ENCODE assay signal across 13 cellular contexts in genomic region chr1:154807048-154807591, GRCh38.
DNase-seq lines count a peak whose midpoint lies in the region; ATAC-seq, FAIRE-seq and TF ChIP-seq lines count a peak whose summit lies in the region.
"Had no signal": no experiment of that assay in that cellular context is flagged by ENCODE, and none has a peak within 500 bp of the region (broad histone marks: within the 10 kb centered on the region; RNA-seq: fewer than 3 reads in every experiment).

No MANE protein-coding gene starts in this region.

- no peak overlapping the region for H3K4me2 ChIP-seq in H1 (ENCODE audit: insufficient read depth in 1 of 2, low read depth in 2 of 2, low read length in 2 of 2)

- no peaks in the 10 kb centered on the region for H3K79me2 ChIP-seq in H1 (ENCODE audit: control insufficient read depth in 1 of 2, insufficient read depth in 2 of 2, low read length in 2 of 2)

- H4K91ac ChIP-seq in H1 (replicated peaks; ENCODE audit: insufficient read length, low read length): no peak overlapping the region

- 0 out of 7 replicates have a peak, but pooled peaks cover 0 to 2% (median 0%) of the 10 kb centered on the region in 4 experiments for H3K27me3 ChIP-seq in H1 (replicated peaks in 1 of 4; ENCODE audit: control insufficient read depth in 3 of 4, extremely low read depth in 1 of 4, insufficient read depth in 3 of 4, low read length in 3 of 4)
- H3K27me3 ChIP-seq: pancreas had no signal

- H2BK5ac ChIP-seq in H1 (ENCODE audit: low read depth, low read length): no peak overlapping the region

- no peaks in the 10 kb centered on the region for H3K9me3 ChIP-seq in H1 (ENCODE audit: insufficient read depth in 2 of 2, low read depth in 1 of 2, low read length in 1 of 2)
- H3K9me3 ChIP-seq: pancreas had no signal

- no peak overlapping the region for H3K4me3 Mint-ChIP-seq in activated naive CD8-positive, alpha-beta T cell treated with anti-CD3 and anti-CD28 coated beads for 36 hours
- no peak overlapping the region for H3K4me3 Mint-ChIP-seq in chondrocyte (ENCODE audit: unreplicated experiment)
- H3K4me3 Mint-ChIP-seq: activated T-cell treated with anti-CD3 and anti-CD28 coated beads, Interleukin-2, amount 50 U/mL, for 24 hours; CD8-positive, alpha-beta T cell had no signal

- no peaks in the 10 kb centered on the region for H3K23me2 ChIP-seq in H1 (ENCODE audit: low read depth, low read length)

- no peaks in the 10 kb centered on the region for H3K9me3 Mint-ChIP-seq in activated naive CD8-positive, alpha-beta T cell treated with anti-CD3 and anti-CD28 coated beads for 36 hours
- H3K9me3 Mint-ChIP-seq in chondrocyte (ENCODE audit: low read depth): no peaks in the 10 kb centered on the region
- H3K9me3 Mint-ChIP-seq: activated T-cell treated with anti-CD3 and anti-CD28 coated beads, Interleukin-2, amount 50 U/mL, for 24 hours; CD8-positive, alpha-beta T cell had no signal

- DNase-seq in GM10266 (ENCODE audit: extremely low spot score) (peak; percentile 67), H1 (ENCODE audit: low read depth in 1 of 2, low spot score in 2 of 2) (no peak), chondrocyte (ENCODE audit: low spot score) (no peak)
- DNase-seq in activated naive CD8-positive, alpha-beta T cell treated with anti-CD3 and anti-CD28 coated beads for 36 hours: no peak
- DNase-seq: activated T-cell treated with anti-CD3 and anti-CD28 coated beads, Interleukin-2, amount 50 U/mL, for 24 hours; CD8-positive, alpha-beta T cell; NCI-H146; pancreas had no signal

- no peak overlapping the region for H3K23ac ChIP-seq in H1 (ENCODE audit: insufficient read length)

- H3K56ac ChIP-seq in H1 (replicated peaks; ENCODE audit: insufficient read length, low read depth, low read length): no peak overlapping the region

- peaks cover 0 to 10% (median 6%) of the 10 kb centered on the region in 4 experiments; a peak in 4 of 7 replicates for H3K4me1 ChIP-seq in H1 (replicated peaks in 1 of 4; ENCODE audit: control insufficient read depth in 3 of 4, insufficient read depth in 4 of 4, low read length in 3 of 4)
- H3K4me1 ChIP-seq: pancreas had no signal

- WGBS in H1 (ENCODE audit: extremely low coverage in 1 of 2, insufficient coverage in 1 of 2, insufficient read length in 1 of 2, insufficient replicate concordance in 2 of 2, low coverage in 1 of 2, low lambda C conversion rate in 2 of 2, missing lambda C conversion rate in 1 of 2), 2 experiments: 92% methylated on average over 11 of the region's 12 CpGs; no CpG with 5 or more reads in 1 of the 2 experiments

- 0 out of 2 replicates have a peak overlapping the region, but pooled peaks have one; percentile 38 for H2BK20ac ChIP-seq in H1 (ENCODE audit: low read length)

- H3K9ac ChIP-seq in H1 (replicated peaks in 1 of 4; ENCODE audit: extremely low read depth in 1 of 4, low read depth in 3 of 4, low read length in 3 of 4): no peak overlapping the region

- peak overlapping the region; percentile 5 for H4K8ac ChIP-seq in H1 (ENCODE audit: extremely low read depth, insufficient read depth, low read length)

- no peak overlapping the region for H2BK120ac ChIP-seq in H1 (replicated peaks; ENCODE audit: low read depth, low read length)

- H2AK5ac ChIP-seq in H1 (ENCODE audit: low read depth, low read length): no peak overlapping the region

- H3K18ac ChIP-seq in H1 (ENCODE audit: extremely low read depth, low read length): no peak overlapping the region

- H3K27ac Mint-ChIP-seq in activated naive CD8-positive, alpha-beta T cell treated with anti-CD3 and anti-CD28 coated beads for 36 hours: no peak overlapping the region
- H3K27ac Mint-ChIP-seq in chondrocyte (ENCODE audit: unreplicated experiment): no peak overlapping the region
- H3K27ac Mint-ChIP-seq: activated T-cell treated with anti-CD3 and anti-CD28 coated beads, Interleukin-2, amount 50 U/mL, for 24 hours; CD8-positive, alpha-beta T cell had no signal

- no peaks in the 10 kb centered on the region for H3K27me3 Mint-ChIP-seq in activated naive CD8-positive, alpha-beta T cell treated with anti-CD3 and anti-CD28 coated beads for 36 hours
- peaks cover 48% of the 10 kb centered on the region for H3K27me3 Mint-ChIP-seq in chondrocyte (ENCODE audit: low read depth)

- no peak overlapping the region for H3K4ac ChIP-seq in H1 (replicated peaks; ENCODE audit: insufficient read length, low read depth, low read length)

- peaks cover 19% of the 10 kb centered on the region for H3K4me1 Mint-ChIP-seq in activated naive CD8-positive, alpha-beta T cell treated with anti-CD3 and anti-CD28 coated beads for 36 hours
- H3K4me1 Mint-ChIP-seq in chondrocyte (ENCODE audit: low read depth): peaks cover 7% of the 10 kb centered on the region

- no peak for TF ChIP-seq RAD21 in H1 (IDR thresholded peaks at IDR 0.05 in 1 of 2, conservative IDR thresholded peaks at IDR 0.05 in 1 of 2; ENCODE audit: low read depth in 2 of 2, low read length in 2 of 2)

- no peak overlapping the region for H4K5ac ChIP-seq in H1 (ENCODE audit: insufficient read length, low read depth, low read length)

- H4K20me1 ChIP-seq in H1 (replicated peaks in 1 of 2; ENCODE audit: control insufficient read depth in 1 of 2, insufficient read depth in 2 of 2, low read length in 2 of 2): no peaks in the 10 kb centered on the region

- H3K36me3 ChIP-seq in H1 (ENCODE audit: control insufficient read depth in 2 of 4, insufficient read depth in 4 of 4, low read length in 3 of 4): no peaks in the 10 kb centered on the region
- H3K36me3 ChIP-seq: pancreas had no signal

- TF ChIP-seq POLR2A in H1 (IDR thresholded peaks at IDR 0.05; ENCODE audit: control extremely low read depth in 1 of 2, low read depth in 2 of 2, low read length in 2 of 2): no peak

- no peaks in the 10 kb centered on the region for H3K36me3 Mint-ChIP-seq in activated naive CD8-positive, alpha-beta T cell treated with anti-CD3 and anti-CD28 coated beads for 36 hours
- no peaks in the 10 kb centered on the region for H3K36me3 Mint-ChIP-seq in chondrocyte (ENCODE audit: low read depth)
- H3K36me3 Mint-ChIP-seq: CD8-positive, alpha-beta T cell had no signal

- no peak overlapping the region for H3K4me3 ChIP-seq in H1 (ENCODE audit: extremely low read depth in 1 of 4, insufficient read depth in 2 of 4, low read depth in 3 of 4, low read length in 4 of 4)
- H3K4me3 ChIP-seq: pancreas had no signal

- no peak overlapping the region for H2AFZ ChIP-seq in H1 (ENCODE audit: low read length)

- no peak overlapping the region for H3K14ac ChIP-seq in H1 (ENCODE audit: insufficient read length)

- CTCF ChIA-PET in H1 (lab: Charles Lee; ENCODE audit: partially characterized antibody): interaction anchor here (0.7 to 3.1 kb wide), 11 partner anchors 9 to 210 kb away, joined by 3 to 23 read pairs (median 3); no protein-coding TSS in a partner anchor

- TF ChIP-seq EP300 in H1 (IDR thresholded peaks at IDR 0.05; ENCODE audit: borderline replicate concordance in 1 of 2, low read depth in 2 of 2, low read length in 2 of 2): no peak

- POLR2A ChIA-PET in H1 (lab: Charles Lee; ENCODE audit: partially characterized antibody): interaction anchor here (1.1 to 1.5 kb wide), 2 partner anchors 7 to 23 kb away, joined by 3 to 4 read pairs; no protein-coding TSS in a partner anchor

- TF ChIP-seq CTCF in GM10266 (IDR thresholded peaks at IDR 0.05; ENCODE audit: control insufficient read depth, insufficient read depth, low read depth, missing control alignments) (no peak), H1 (IDR thresholded peaks at IDR 0.05; ENCODE audit: control extremely low read depth in 1 of 3, insufficient read depth in 1 of 3, low read depth in 1 of 3, low read length in 3 of 3) (no peak), chondrocyte (IDR thresholded peaks at IDR 0.05) (no peak)

- ATAC-seq in GM19438 (IDR thresholded peaks at IDR 0.05; ENCODE audit: low read depth, unreplicated experiment) (peak; percentile 58), HG03108 (IDR thresholded peaks at IDR 0.05; ENCODE audit: unreplicated experiment) (peak; percentile 44), SK-N-SH treated with all-trans-retinoic acid at 6 μM for 48 hours (no peak), HG03097 (IDR thresholded peaks at IDR 0.05; ENCODE audit: low FRiP score, unreplicated experiment) (no peak)
- ATAC-seq: CD8-positive, alpha-beta T cell; pancreas had no signal

- no peak overlapping the region for H2BK15ac ChIP-seq in H1 (ENCODE audit: low read length)

- H2BK12ac ChIP-seq in H1 (ENCODE audit: low read depth, low read length): no peak overlapping the region

- H3K27ac ChIP-seq in H1 (ENCODE audit: low read depth, low read length): no peak overlapping the region
- H3K27ac ChIP-seq: pancreas had no signal

- FAIRE-seq in H1 (lab: Jason Lieb, UNC): no peak
- FAIRE-seq: colon, pancreas had no signal

- H3K79me1 ChIP-seq in H1 (ENCODE audit: low read depth, low read length): no peaks in the 10 kb centered on the region

TF ChIP-seq in H1, 55 proteins besides CTCF, POLR2A, EP300 and RAD21 (continues in another document):
- TF ChIP-seq SIX5 (IDR thresholded peaks at IDR 0.05; ENCODE audit: low read depth, low read length) (no peak), HDAC6 (IDR thresholded peaks at IDR 0.05; ENCODE audit: low read depth, low read length) (no peak), SIRT6 (IDR thresholded peaks at IDR 0.05; ENCODE audit: low read length) (no peak), MAFK (IDR thresholded peaks at IDR 0.05; ENCODE audit: low read depth, low read length) (no peak), CHD1 (IDR thresholded peaks at IDR 0.05; ENCODE audit: low read depth, low read length) (no peak), EZH2 (IDR thresholded peaks at IDR 0.05; ENCODE audit: low read depth, low read length, severe bottlenecking) (no peak), NRF1 (IDR thresholded peaks at IDR 0.05; ENCODE audit: low read depth, low read length) (no peak), GABPA (IDR thresholded peaks at IDR 0.05; ENCODE audit: borderline replicate concordance, insufficient read depth, low read length) (no peak), SP4 (IDR thresholded peaks at IDR 0.05; ENCODE audit: low read length) (no peak), SRF (IDR thresholded peaks at IDR 0.05; ENCODE audit: low read depth, low read length) (no peak)

TF ChIP-seq in SK-N-SH treated with all-trans-retinoic acid at 6 μM for 48 hours, 23 proteins besides CTCF, POLR2A, EP300 and RAD21 (continues in another document):
- TF ChIP-seq OSR1 (CRISPR knock-in tag; IDR thresholded peaks at IDR 0.05): no peak
- TF ChIP-seq, protein P1, sequence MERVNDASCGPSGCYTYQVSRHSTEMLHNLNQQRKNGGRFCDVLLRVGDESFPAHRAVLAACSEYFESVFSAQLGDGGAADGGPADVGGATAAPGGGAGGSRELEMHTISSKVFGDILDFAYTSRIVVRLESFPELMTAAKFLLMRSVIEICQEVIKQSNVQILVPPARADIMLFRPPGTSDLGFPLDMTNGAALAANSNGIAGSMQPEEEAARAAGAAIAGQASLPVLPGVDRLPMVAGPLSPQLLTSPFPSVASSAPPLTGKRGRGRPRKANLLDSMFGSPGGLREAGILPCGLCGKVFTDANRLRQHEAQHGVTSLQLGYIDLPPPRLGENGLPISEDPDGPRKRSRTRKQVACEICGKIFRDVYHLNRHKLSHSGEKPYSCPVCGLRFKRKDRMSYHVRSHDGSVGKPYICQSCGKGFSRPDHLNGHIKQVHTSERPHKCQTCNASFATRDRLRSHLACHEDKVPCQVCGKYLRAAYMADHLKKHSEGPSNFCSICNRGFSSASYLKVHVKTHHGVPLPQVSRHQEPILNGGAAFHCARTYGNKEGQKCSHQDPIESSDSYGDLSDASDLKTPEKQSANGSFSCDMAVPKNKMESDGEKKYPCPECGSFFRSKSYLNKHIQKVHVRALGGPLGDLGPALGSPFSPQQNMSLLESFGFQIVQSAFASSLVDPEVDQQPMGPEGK (CRISPR knock-in tag; IDR thresholded peaks at IDR 0.05; ENCODE audit: borderline replicate concordance): no peak

Comparison
In these comparisons a context has a peak if more than half of its experiments do, and no peak if none do; other contexts are left out.
1. ATAC-seq: peak in GM19438 (single experiment) and HG03108 (single experiment); none in SK-N-SH treated with all-trans-retinoic acid at 6 μM for 48 hours (single experiment) and HG03097 (single experiment).